ENCODE assay signal across 9 cellular contexts in genomic region chr19:42290523-42291436, GRCh38. TPM values are rescaled to one million over a fixed set of nuclear protein-coding genes. Genes with fewer than 3 reads are reported as not detected.
DNase-seq lines count a peak whose midpoint lies in the region; ATAC-seq and TF ChIP-seq lines count a peak whose summit lies in the region.
"Had no signal": no experiment of that assay in that cellular context is flagged by ENCODE, and none has a peak within 500 bp of the region (broad histone marks: within the 10 kb centered on the region; RNA-seq: fewer than 3 reads in every experiment).

No MANE protein-coding gene starts in this region.

- no peaks in the 10 kb centered on the region for H3K27me3 ChIP-seq in Loucy (ENCODE audit: insufficient read depth, low read length, poor library complexity, severe bottlenecking)

- H3K36me3 Mint-ChIP-seq in glutamatergic neuron (ENCODE audit: unreplicated experiment), result peaks cover 4% of the 10 kb centered on the region

- no peak overlapping the region for H3K27ac Mint-ChIP-seq in glutamatergic neuron (ENCODE audit: unreplicated experiment)

- no peaks in the 10 kb centered on the region for H3K9me2 ChIP-seq in Loucy (replicated peaks; ENCODE audit: low read depth, low read length)

- DNase-seq in COLO668 (lab: John Stamatoyannopoulos, UW; ENCODE audit: unreplicated experiment) (peak; percentile 43), activated T-cell treated with anti-CD3 and anti-CD28 coated beads for 48 hours (ENCODE audit: low read depth) (peak; percentile 52), glutamatergic neuron (peak; percentile 74), NCI-H1694 (lab: John Stamatoyannopoulos, UW) (no peak), midbrain (lab: John Stamatoyannopoulos, UW) (no peak)
- DNase-seq in stimulated activated CD8-positive, alpha-beta memory T cell treated with anti-CD3 and anti-CD28 coated beads, Interleukin-7, amount 100 ng/mL, for 4 hours (ENCODE audit: low read depth in 2 of 2), result peak; percentile 39 to 47

- ATAC-seq in HG03571 (IDR thresholded peaks at IDR 0.05; ENCODE audit: unreplicated experiment), result no peak

- no peak overlapping the region for H3K4me2 ChIP-seq in Loucy (ENCODE audit: low read depth, low read length, poor library complexity, severe bottlenecking)

- peak; percentile 98 for TF ChIP-seq CTCF in Loucy (conservative IDR thresholded peaks at IDR 0.05; ENCODE audit: low read length)
- TF ChIP-seq CTCF in glutamatergic neuron (IDR thresholded peaks at IDR 0.05; ENCODE audit: partially characterized antibody, unreplicated experiment), result peak; percentile 66

- H3K4me1 Mint-ChIP-seq in glutamatergic neuron (ENCODE audit: low read depth, unreplicated experiment), result peaks cover 10% of the 10 kb centered on the region

- no peaks in the 10 kb centered on the region for H3F3A ChIP-seq in Loucy (ENCODE audit: low read depth)

- H3K9me3 Mint-ChIP-seq in glutamatergic neuron (ENCODE audit: unreplicated experiment), result peaks cover 9% of the 10 kb centered on the region

- peaks cover 66% of the 10 kb centered on the region; the same call in 1 of the 2 replicates for H3K36me3 ChIP-seq in Loucy (ENCODE audit: insufficient read depth, low read length)

- H3K79me2 ChIP-seq in Loucy (ENCODE audit: insufficient read depth, low read length), result peaks cover 11% of the 10 kb centered on the region; the same call in 1 of the 2 replicates

- H3K9me3 ChIP-seq in Loucy (ENCODE audit: insufficient read depth, low read depth, low read length), result no peaks in the 10 kb centered on the region

- peaks cover 6% of the 10 kb centered on the region for H3K27me3 Mint-ChIP-seq in glutamatergic neuron (ENCODE audit: unreplicated experiment)

- H4K20me1 ChIP-seq in Loucy (ENCODE audit: insufficient read depth, low read length, poor library complexity, severe bottlenecking), result peaks cover 10% of the 10 kb centered on the region

- H3K4me3 ChIP-seq in Loucy (ENCODE audit: low read length, poor library complexity, severe bottlenecking), result no peak overlapping the region
- H3K4me3 ChIP-seq: lung had no signal

- H3K9ac ChIP-seq in Loucy (ENCODE audit: low read depth, low read length, poor library complexity, severe bottlenecking), result no peak overlapping the region

- no peak overlapping the region for H3K4me3 Mint-ChIP-seq in glutamatergic neuron (ENCODE audit: unreplicated experiment)

- H3K4me1 ChIP-seq in Loucy (ENCODE audit: insufficient read depth, low read length, poor library complexity, severe bottlenecking), result peaks cover 7% of the 10 kb centered on the region

- no peak overlapping the region for H2AFZ ChIP-seq in Loucy (ENCODE audit: low read length)

RNA-seq across cellular contexts. Expression of gene PRR19, which starts 11.2 kb away (rescaled TPM):
- 1.6 TPM for total RNA-seq in glutamatergic neuron (ENCODE audit: unreplicated experiment)

RNA-seq across cellular contexts. Expression of gene PAFAH1B3, which starts 11.6 kb away (rescaled TPM):
- total RNA-seq in glutamatergic neuron (ENCODE audit: unreplicated experiment), result 199 TPM

RNA-seq across cellular contexts. Expression of gene CIC, which starts 21.7 kb away (rescaled TPM):
- total RNA-seq in glutamatergic neuron (ENCODE audit: unreplicated experiment), result 150 TPM

RNA-seq across cellular contexts. Expression of gene TMEM145, which starts 22.3 kb away (rescaled TPM):
- total RNA-seq in glutamatergic neuron (ENCODE audit: unreplicated experiment), result 24.7 TPM

RNA-seq across cellular contexts. Expression of gene MEGF8, which starts 34.7 kb away (rescaled TPM):
- 72.8 TPM for total RNA-seq in glutamatergic neuron (ENCODE audit: unreplicated experiment)

Comparison
In these comparisons a context has a peak if more than half of its experiments do, and no peak if none do; other contexts are left out.
1. DNase-seq: peak in COLO668 (single experiment), activated T-cell treated with anti-CD3 and anti-CD28 coated beads for 48 hours (single experiment), glutamatergic neuron (single experiment) and stimulated activated CD8-positive, alpha-beta memory T cell treated with anti-CD3 and anti-CD28 coated beads, Interleukin-7, amount 100 ng/mL, for 4 hours (2 of 2); none in NCI-H1694 (single experiment) and midbrain (single experiment).